ENCODE assay signal across 8 cellular contexts in the genomic region with DNA sequence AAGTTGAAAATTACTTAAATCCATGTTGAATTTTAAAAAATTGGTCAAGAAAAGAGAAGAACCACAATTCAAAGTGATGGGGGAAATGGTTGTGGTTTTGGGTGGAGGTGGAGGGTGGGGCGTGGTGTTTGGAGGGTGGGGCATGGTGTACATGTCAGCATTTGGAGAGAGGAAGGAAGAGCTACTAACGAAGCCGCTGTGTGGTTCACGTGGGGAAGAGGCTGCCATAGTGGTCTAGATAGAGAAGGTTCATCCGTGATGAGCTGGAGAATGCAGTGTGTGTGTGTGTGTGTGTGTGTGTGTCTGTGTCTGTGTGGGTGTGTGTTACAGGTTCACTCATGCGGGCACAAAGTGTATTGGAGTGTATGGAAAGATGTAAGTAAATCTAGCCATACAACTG. TPM values are rescaled to one million over a fixed set of nuclear protein-coding genes. Genes with fewer than 3 reads are reported as not detected.
DNase-seq lines count a peak whose midpoint lies in the region; ATAC-seq and TF ChIP-seq lines count a peak whose summit lies in the region.

No MANE protein-coding gene starts in this region.

- no peaks in the 10 kb centered on the region for H3K36me3 Mint-ChIP-seq in activated T-helper 2 cell treated with anti-CD3 and anti-CD28 coated beads, Interferon-gamma antibody, Interleukin-2, Interleukin-4, amounts not matched to agents 10 μg/mL and 5 μg/mL and 100 μg/mL, durations not matched to agents 14 hours and 24 hours and 36 hours (ENCODE audit: low read depth)
- H3K36me3 Mint-ChIP-seq in GM23338 (ENCODE audit: low read depth), result no peaks in the 10 kb centered on the region

- peak overlapping the region; percentile 65 for H3K27ac Mint-ChIP-seq in activated T-helper 2 cell treated with anti-CD3 and anti-CD28 coated beads, Interferon-gamma antibody, Interleukin-2, Interleukin-4, amounts not matched to agents 10 μg/mL and 5 μg/mL and 100 μg/mL, durations not matched to agents 14 hours and 24 hours and 36 hours
- no peak overlapping the region for H3K27ac Mint-ChIP-seq in GM23338

- no peak for TF ChIP-seq CTCF in DOHH2 (IDR thresholded peaks at IDR 0.05; ENCODE audit: low read depth, low read length, poor library complexity, severe bottlenecking)
- no peak for TF ChIP-seq CTCF in Peyer's patch (IDR thresholded peaks at IDR 0.05)
- TF ChIP-seq CTCF in GM23338 (conservative IDR thresholded peaks at IDR 0.05; ENCODE audit: low read depth in 2 of 2), result no peak

- H3K27me3 ChIP-seq in DOHH2 (ENCODE audit: control insufficient read depth, low read length) (no peaks in the 10 kb centered on the region), Peyer's patch (no peaks in the 10 kb centered on the region), GM23338 (ENCODE audit: insufficient read depth) (no peaks in the 10 kb centered on the region)

- DNase-seq in Peyer's patch (peak; percentile 49 to 86 (median 81)), glomerular visceral epithelial cell (ENCODE audit: extremely low spot score) (no peak), GM23338 (ENCODE audit: low spot score) (no peak)
- DNase-seq in activated T-helper 2 cell treated with anti-CD3 and anti-CD28 coated beads, Interferon-gamma antibody, Interleukin-2, Interleukin-4, amounts not matched to agents 10 μg/mL and 5 μg/mL and 100 μg/mL, durations not matched to agents 14 hours and 24 hours and 36 hours (ENCODE audit: low spot score), result peak; percentile 81
- DNase-seq in stimulated activated CD4-positive, alpha-beta T cell treated with anti-CD3 and anti-CD28 coated beads, Interleukin-15, amount 100 ng/mL, for 1 hour (ENCODE audit: low read depth in 1 of 2, low spot score in 1 of 2), result peak; percentile 38 to 52

- H3K4me3 Mint-ChIP-seq in activated T-helper 2 cell treated with anti-CD3 and anti-CD28 coated beads, Interferon-gamma antibody, Interleukin-2, Interleukin-4, amounts not matched to agents 10 μg/mL and 5 μg/mL and 100 μg/mL, durations not matched to agents 14 hours and 24 hours and 36 hours (ENCODE audit: low read depth), result no peak overlapping the region
- H3K4me3 Mint-ChIP-seq in GM23338, result no peak overlapping the region

- H3K9me3 ChIP-seq in DOHH2 (ENCODE audit: control insufficient read depth, insufficient read depth, low read length) (no peaks in the 10 kb centered on the region), Peyer's patch (no peaks in the 10 kb centered on the region)

- no peak overlapping the region for H2AFZ ChIP-seq in GM23338

- H3K27ac ChIP-seq in DOHH2 (ENCODE audit: low read depth, low read length), result peak overlapping the region; percentile 38
- no peak overlapping the region for H3K27ac ChIP-seq in Peyer's patch
- no peak overlapping the region for H3K27ac ChIP-seq in GM23338 (ENCODE audit: low read depth)

- peak overlapping the region; percentile 52 for H3K4me3 ChIP-seq in DOHH2 (ENCODE audit: low read length)
- no peak overlapping the region for H3K4me3 ChIP-seq in Peyer's patch
- H3K4me3 ChIP-seq in GM23338, result no peak overlapping the region

- H3F3A ChIP-seq in DOHH2 (ENCODE audit: control insufficient read depth, insufficient read depth) (peaks cover 12% of the 10 kb centered on the region), GM23338 (replicated peaks; ENCODE audit: low read depth) (no peaks in the 10 kb centered on the region)

- no peaks in the 10 kb centered on the region for H3K79me2 ChIP-seq in DOHH2 (ENCODE audit: control insufficient read depth, low read length)
- H3K79me2 ChIP-seq in GM23338 (replicated peaks; ENCODE audit: insufficient read depth), result no peaks in the 10 kb centered on the region

- peaks cover 41% of the 10 kb centered on the region for H3K4me1 Mint-ChIP-seq in activated T-helper 2 cell treated with anti-CD3 and anti-CD28 coated beads, Interferon-gamma antibody, Interleukin-2, Interleukin-4, amounts not matched to agents 10 μg/mL and 5 μg/mL and 100 μg/mL, durations not matched to agents 14 hours and 24 hours and 36 hours (ENCODE audit: low read depth)
- H3K4me1 Mint-ChIP-seq in GM23338, result peaks cover 5% of the 10 kb centered on the region; the same call in 1 of the 3 replicates

- intact Hi-C loops in activated T-helper 2 cell treated with anti-CD3 and anti-CD28 coated beads, Interferon-gamma antibody, Interleukin-2, Interleukin-4, amounts not matched to agents 10 μg/mL and 5 μg/mL and 100 μg/mL, durations not matched to agents 14 hours and 24 hours and 36 hours (cut with micrococcal nuclease), result loop anchor here (1.0 to 2.0 kb wide), 4 partner anchors 17 to 87 kb away; no protein-coding TSS in a partner anchor

- H3K9me3 Mint-ChIP-seq in activated T-helper 2 cell treated with anti-CD3 and anti-CD28 coated beads, Interferon-gamma antibody, Interleukin-2, Interleukin-4, amounts not matched to agents 10 μg/mL and 5 μg/mL and 100 μg/mL, durations not matched to agents 14 hours and 24 hours and 36 hours, result no peaks in the 10 kb centered on the region
- H3K9me3 Mint-ChIP-seq in GM23338, result no peaks in the 10 kb centered on the region

- no peak for TF ChIP-seq POLR2A in Peyer's patch (IDR thresholded peaks at IDR 0.05)

- H3K27me3 Mint-ChIP-seq in activated T-helper 2 cell treated with anti-CD3 and anti-CD28 coated beads, Interferon-gamma antibody, Interleukin-2, Interleukin-4, amounts not matched to agents 10 μg/mL and 5 μg/mL and 100 μg/mL, durations not matched to agents 14 hours and 24 hours and 36 hours (ENCODE audit: low read depth), result no peaks in the 10 kb centered on the region
- H3K27me3 Mint-ChIP-seq in GM23338 (ENCODE audit: insufficient read depth, low read depth, poor library complexity), result peaks cover 4% of the 10 kb centered on the region

- H4K20me1 ChIP-seq in DOHH2 (ENCODE audit: control insufficient read depth, insufficient read depth, low read depth, low read length) (no peaks in the 10 kb centered on the region), GM23338 (replicated peaks; ENCODE audit: insufficient read depth) (no peaks in the 10 kb centered on the region)

- H3K4me1 ChIP-seq in DOHH2 (ENCODE audit: control insufficient read depth, low read length) (peaks cover 43% of the 10 kb centered on the region), Peyer's patch (no peaks in the 10 kb centered on the region), GM23338 (ENCODE audit: insufficient read depth) (peaks cover 3% of the 10 kb centered on the region; the same call in 1 of the 2 replicates)

- no peaks in the 10 kb centered on the region for H3K36me3 ChIP-seq in DOHH2 (ENCODE audit: control insufficient read depth, low read length)
- H3K36me3 ChIP-seq in Peyer's patch, result no peaks in the 10 kb centered on the region
- H3K36me3 ChIP-seq in GM23338 (ENCODE audit: insufficient read depth), result no peaks in the 10 kb centered on the region

- no peak for ATAC-seq in GM21723 (IDR thresholded peaks at IDR 0.05; ENCODE audit: unreplicated experiment)
- ATAC-seq in GM21529 (IDR thresholded peaks at IDR 0.05; ENCODE audit: unreplicated experiment), result no peak
- no peak for ATAC-seq in GM23338

- peak overlapping the region; percentile 80 for H3K4me2 ChIP-seq in DOHH2 (ENCODE audit: low read length)
- H3K4me2 ChIP-seq in GM23338, result no peak overlapping the region

- no peaks in the 10 kb centered on the region for H3K9me2 ChIP-seq in DOHH2 (replicated peaks; ENCODE audit: control insufficient read depth, low read length)
- H3K9me2 ChIP-seq in GM23338 (ENCODE audit: insufficient read depth), result no peaks in the 10 kb centered on the region

TF ChIP-seq in GM23338, 12 proteins besides CTCF, POLR2A, EP300 and RAD21:
- TF ChIP-seq EZH2phosphoT487 (IDR thresholded peaks at IDR 0.05; ENCODE audit: unreplicated experiment), result no peak
- no peak for TF ChIP-seq JUNB (IDR thresholded peaks at IDR 0.05; ENCODE audit: unreplicated experiment)
- no peak for TF ChIP-seq NANOG (IDR thresholded peaks at IDR 0.05; ENCODE audit: borderline replicate concordance)
- no peak for TF ChIP-seq ZNF114 (CRISPR knock-in tag; IDR thresholded peaks at IDR 0.05)
- no peak for TF ChIP-seq ZNF331 (CRISPR knock-in tag; IDR thresholded peaks at IDR 0.05; ENCODE audit: low read depth)
- no peak for TF ChIP-seq STAT1 (IDR thresholded peaks at IDR 0.05; ENCODE audit: unreplicated experiment)
- no peak for TF ChIP-seq CREB1 (CRISPR knock-in tag; IDR thresholded peaks at IDR 0.05; ENCODE audit: low read depth)
- no peak for TF ChIP-seq POLR2AphosphoS5 (IDR thresholded peaks at IDR 0.05; ENCODE audit: low read depth)
- TF ChIP-seq, protein P1, sequence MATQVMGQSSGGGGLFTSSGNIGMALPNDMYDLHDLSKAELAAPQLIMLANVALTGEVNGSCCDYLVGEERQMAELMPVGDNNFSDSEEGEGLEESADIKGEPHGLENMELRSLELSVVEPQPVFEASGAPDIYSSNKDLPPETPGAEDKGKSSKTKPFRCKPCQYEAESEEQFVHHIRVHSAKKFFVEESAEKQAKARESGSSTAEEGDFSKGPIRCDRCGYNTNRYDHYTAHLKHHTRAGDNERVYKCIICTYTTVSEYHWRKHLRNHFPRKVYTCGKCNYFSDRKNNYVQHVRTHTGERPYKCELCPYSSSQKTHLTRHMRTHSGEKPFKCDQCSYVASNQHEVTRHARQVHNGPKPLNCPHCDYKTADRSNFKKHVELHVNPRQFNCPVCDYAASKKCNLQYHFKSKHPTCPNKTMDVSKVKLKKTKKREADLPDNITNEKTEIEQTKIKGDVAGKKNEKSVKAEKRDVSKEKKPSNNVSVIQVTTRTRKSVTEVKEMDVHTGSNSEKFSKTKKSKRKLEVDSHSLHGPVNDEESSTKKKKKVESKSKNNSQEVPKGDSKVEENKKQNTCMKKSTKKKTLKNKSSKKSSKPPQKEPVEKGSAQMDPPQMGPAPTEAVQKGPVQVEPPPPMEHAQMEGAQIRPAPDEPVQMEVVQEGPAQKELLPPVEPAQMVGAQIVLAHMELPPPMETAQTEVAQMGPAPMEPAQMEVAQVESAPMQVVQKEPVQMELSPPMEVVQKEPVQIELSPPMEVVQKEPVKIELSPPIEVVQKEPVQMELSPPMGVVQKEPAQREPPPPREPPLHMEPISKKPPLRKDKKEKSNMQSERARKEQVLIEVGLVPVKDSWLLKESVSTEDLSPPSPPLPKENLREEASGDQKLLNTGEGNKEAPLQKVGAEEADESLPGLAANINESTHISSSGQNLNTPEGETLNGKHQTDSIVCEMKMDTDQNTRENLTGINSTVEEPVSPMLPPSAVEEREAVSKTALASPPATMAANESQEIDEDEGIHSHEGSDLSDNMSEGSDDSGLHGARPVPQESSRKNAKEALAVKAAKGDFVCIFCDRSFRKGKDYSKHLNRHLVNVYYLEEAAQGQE (IDR thresholded peaks at IDR 0.05; ENCODE audit: unreplicated experiment), result no peak
- TF ChIP-seq EZH2 (IDR thresholded peaks at IDR 0.05; ENCODE audit: low read depth, unreplicated experiment), result no peak

RNA-seq across cellular contexts. Expression of a gene that starts 6.1 kb away (rescaled TPM):
- total RNA-seq in Peyer's patch, result 100 to 1,000 TPM in 1 of 4 donors, 10 to 100 TPM in 3; 36.3 to 103 (median 61.4) TPM
- total RNA-seq in activated T-helper 2 cell treated with anti-CD3 and anti-CD28 coated beads, Interferon-gamma antibody, Interleukin-2, Interleukin-4, amounts not matched to agents 10 μg/mL and 5 μg/mL and 100 μg/mL, durations not matched to agents 14 hours and 24 hours and 36 hours, result 24.4 TPM in 2 replicates
- 234 and 254 TPM in 2 replicates for total RNA-seq in GM23338 (2014; rRNA removed; shearing (Covaris generic))
- 58.0 and 60.7 TPM in 2 replicates for polyA plus RNA-seq in GM23338 (2016; fragmentation: Nextera tagmentation; extraction: Ambion mirVana)

Comparison
In these comparisons a context has a peak if more than half of its experiments do, and no peak if none do; other contexts are left out.
1. DNase-seq: peak in Peyer's patch (3 of 3), activated T-helper 2 cell treated with anti-CD3 and anti-CD28 coated beads, Interferon-gamma antibody, Interleukin-2, Interleukin-4, amounts not matched to agents 10 μg/mL and 5 μg/mL and 100 μg/mL, durations not matched to agents 14 hours and 24 hours and 36 hours (single experiment) and stimulated activated CD4-positive, alpha-beta T cell treated with anti-CD3 and anti-CD28 coated beads, Interleukin-15, amount 100 ng/mL, for 1 hour (2 of 2); none in glomerular visceral epithelial cell (single experiment) and GM23338 (single experiment).